1 cellular context compared by ENCODE assay signal in the genomic region with DNA sequence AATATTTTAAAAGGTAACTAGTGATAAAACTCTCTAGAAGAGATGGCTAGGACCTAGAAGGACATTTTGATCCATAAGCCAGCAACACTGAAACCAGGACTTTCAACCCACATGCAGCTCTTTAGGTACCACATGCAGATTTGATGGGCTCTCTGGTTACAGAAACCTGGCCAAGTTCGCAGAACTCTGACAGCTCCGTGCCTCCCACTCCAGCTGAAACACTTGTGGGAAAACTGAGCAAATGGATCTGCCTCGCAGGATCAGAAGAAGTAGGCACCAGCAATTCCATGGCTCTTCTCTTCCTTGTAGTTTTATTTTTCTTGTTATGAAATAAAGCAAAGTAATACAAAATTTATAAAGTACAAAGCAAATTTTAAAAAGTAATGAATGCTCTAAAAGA.
TF ChIP-seq lines count a peak whose summit lies in the region.

No MANE protein-coding gene starts in this region.

TF ChIP-seq in HepG2, 621 proteins besides CTCF, POLR2A, EP300 and RAD21 (continued from another document):
- TF ChIP-seq, protein P1, sequence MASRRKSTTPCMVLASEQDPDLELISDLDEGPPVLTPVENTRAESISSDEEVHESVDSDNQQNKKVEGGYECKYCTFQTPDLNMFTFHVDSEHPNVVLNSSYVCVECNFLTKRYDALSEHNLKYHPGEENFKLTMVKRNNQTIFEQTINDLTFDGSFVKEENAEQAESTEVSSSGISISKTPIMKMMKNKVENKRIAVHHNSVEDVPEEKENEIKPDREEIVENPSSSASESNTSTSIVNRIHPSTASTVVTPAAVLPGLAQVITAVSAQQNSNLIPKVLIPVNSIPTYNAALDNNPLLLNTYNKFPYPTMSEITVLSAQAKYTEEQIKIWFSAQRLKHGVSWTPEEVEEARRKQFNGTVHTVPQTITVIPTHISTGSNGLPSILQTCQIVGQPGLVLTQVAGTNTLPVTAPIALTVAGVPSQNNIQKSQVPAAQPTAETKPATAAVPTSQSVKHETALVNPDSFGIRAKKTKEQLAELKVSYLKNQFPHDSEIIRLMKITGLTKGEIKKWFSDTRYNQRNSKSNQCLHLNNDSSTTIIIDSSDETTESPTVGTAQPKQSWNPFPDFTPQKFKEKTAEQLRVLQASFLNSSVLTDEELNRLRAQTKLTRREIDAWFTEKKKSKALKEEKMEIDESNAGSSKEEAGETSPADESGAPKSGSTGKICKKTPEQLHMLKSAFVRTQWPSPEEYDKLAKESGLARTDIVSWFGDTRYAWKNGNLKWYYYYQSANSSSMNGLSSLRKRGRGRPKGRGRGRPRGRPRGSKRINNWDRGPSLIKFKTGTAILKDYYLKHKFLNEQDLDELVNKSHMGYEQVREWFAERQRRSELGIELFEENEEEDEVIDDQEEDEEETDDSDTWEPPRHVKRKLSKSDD (CRISPR knock-in tag; IDR thresholded peaks at IDR 0.05; ENCODE audit: low read depth): no peak
- no peak for TF ChIP-seq ZNF773 (CRISPR knock-in tag; IDR thresholded peaks at IDR 0.05; ENCODE audit: borderline replicate concordance)
- TF ChIP-seq, protein P2, sequence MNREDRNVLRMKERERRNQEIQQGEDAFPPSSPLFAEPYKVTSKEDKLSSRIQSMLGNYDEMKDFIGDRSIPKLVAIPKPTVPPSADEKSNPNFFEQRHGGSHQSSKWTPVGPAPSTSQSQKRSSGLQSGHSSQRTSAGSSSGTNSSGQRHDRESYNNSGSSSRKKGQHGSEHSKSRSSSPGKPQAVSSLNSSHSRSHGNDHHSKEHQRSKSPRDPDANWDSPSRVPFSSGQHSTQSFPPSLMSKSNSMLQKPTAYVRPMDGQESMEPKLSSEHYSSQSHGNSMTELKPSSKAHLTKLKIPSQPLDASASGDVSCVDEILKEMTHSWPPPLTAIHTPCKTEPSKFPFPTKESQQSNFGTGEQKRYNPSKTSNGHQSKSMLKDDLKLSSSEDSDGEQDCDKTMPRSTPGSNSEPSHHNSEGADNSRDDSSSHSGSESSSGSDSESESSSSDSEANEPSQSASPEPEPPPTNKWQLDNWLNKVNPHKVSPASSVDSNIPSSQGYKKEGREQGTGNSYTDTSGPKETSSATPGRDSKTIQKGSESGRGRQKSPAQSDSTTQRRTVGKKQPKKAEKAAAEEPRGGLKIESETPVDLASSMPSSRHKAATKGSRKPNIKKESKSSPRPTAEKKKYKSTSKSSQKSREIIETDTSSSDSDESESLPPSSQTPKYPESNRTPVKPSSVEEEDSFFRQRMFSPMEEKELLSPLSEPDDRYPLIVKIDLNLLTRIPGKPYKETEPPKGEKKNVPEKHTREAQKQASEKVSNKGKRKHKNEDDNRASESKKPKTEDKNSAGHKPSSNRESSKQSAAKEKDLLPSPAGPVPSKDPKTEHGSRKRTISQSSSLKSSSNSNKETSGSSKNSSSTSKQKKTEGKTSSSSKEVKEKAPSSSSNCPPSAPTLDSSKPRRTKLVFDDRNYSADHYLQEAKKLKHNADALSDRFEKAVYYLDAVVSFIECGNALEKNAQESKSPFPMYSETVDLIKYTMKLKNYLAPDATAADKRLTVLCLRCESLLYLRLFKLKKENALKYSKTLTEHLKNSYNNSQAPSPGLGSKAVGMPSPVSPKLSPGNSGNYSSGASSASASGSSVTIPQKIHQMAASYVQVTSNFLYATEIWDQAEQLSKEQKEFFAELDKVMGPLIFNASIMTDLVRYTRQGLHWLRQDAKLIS (CRISPR knock-in tag; IDR thresholded peaks at IDR 0.05): no peak
